In genomic region chr1:29709711-29710169, GRCh38 we compare ENCODE assay signal across 10 cellular contexts.
DNase-seq lines count a peak whose midpoint lies in the region; ATAC-seq and TF ChIP-seq lines count a peak whose summit lies in the region.
"Had no signal": no experiment of that assay in that cellular context is flagged by ENCODE, and none has a peak within 500 bp of the region (broad histone marks: within the 10 kb centered on the region; RNA-seq: fewer than 3 reads in every experiment).

No MANE protein-coding gene starts in this region.

- no peaks in the 10 kb centered on the region for H3K27me3 ChIP-seq in PC-9 (ENCODE audit: insufficient read depth, low read depth)
- peaks cover 0 to 26% (median 0%) of the 10 kb centered on the region in 4 donors for H3K27me3 ChIP-seq in esophagus squamous epithelium

- H2AFZ ChIP-seq in PC-9: no peak overlapping the region

- peaks cover 21% of the 10 kb centered on the region for H3F3A ChIP-seq in PC-9 (ENCODE audit: insufficient read depth, low read depth)

- H4K20me1 ChIP-seq in PC-9 (ENCODE audit: insufficient read depth): no peaks in the 10 kb centered on the region

- peak overlapping the region; percentile 93 for H3K27ac ChIP-seq in PC-9
- peak overlapping the region in 3 of 4 donors; percentile 48 to 65 (median 50) for H3K27ac ChIP-seq in esophagus squamous epithelium

- no peaks in the 10 kb centered on the region for H3K9me2 ChIP-seq in PC-9 (ENCODE audit: insufficient read depth)

- H3K4me1 ChIP-seq in PC-9 (replicated peaks; ENCODE audit: insufficient read depth): peaks cover 32% of the 10 kb centered on the region
- H3K4me1 ChIP-seq in esophagus squamous epithelium: peaks cover 0 to 43% (median 28%) of the 10 kb centered on the region in 3 donors

- no peak for ATAC-seq in activated naive CD4-positive, alpha-beta T cell treated with anti-CD3 and anti-CD28 coated beads, Interleukin-2, amount 50 U/mL, for 72 hours
- no peak for ATAC-seq in GM19467 (IDR thresholded peaks at IDR 0.05; ENCODE audit: unreplicated experiment)
- ATAC-seq: HepG2 had no signal

- CTCF ChIA-PET in PC-9 (lab: Charles Lee): no interaction called here

- no peak for DNase-seq in activated naive CD4-positive, alpha-beta T cell treated with anti-CD3 and anti-CD28 coated beads, Interleukin-2, amount 50 U/mL, for 72 hours (ENCODE audit: low spot score in 2 of 2)
- no peak for DNase-seq in activated naive CD4-positive, alpha-beta T cell (lab: John Stamatoyannopoulos, UW)
- DNase-seq in PC-9 (peak; percentile 21 to 65), esophagus squamous epithelium (lab: John Stamatoyannopoulos, UW) (no peak), ecto neural progenitor cell (ENCODE audit: low spot score) (no peak), cerebellar cortex (ENCODE audit: low spot score) (no peak), glomerular visceral epithelial cell (ENCODE audit: extremely low spot score) (no peak)
- DNase-seq: cortex of kidney had no signal

- BruUV-seq in PC-9 (replicated peaks; lab: Mats Ljungman, UMichigan): no TSS peak

- H3K36me3 ChIP-seq in PC-9 (ENCODE audit: low read depth): no peaks in the 10 kb centered on the region
- H3K36me3 ChIP-seq in esophagus squamous epithelium: no peaks in the 10 kb centered on the region

- no peaks in the 10 kb centered on the region for H3K79me2 ChIP-seq in PC-9 (ENCODE audit: low read depth)

- WGBS in esophagus squamous epithelium, 2 donors: 11 to 20% methylated on average over 8 of the region's 8 CpGs

- H3K4me2 ChIP-seq in PC-9: peak overlapping the region; percentile 71

- peaks cover 0 to 9% of the 10 kb centered on the region in 2 donors for H3K9me3 Mint-ChIP-seq in activated naive CD4-positive, alpha-beta T cell treated with anti-CD3 and anti-CD28 coated beads, Interleukin-2, amount 50 U/mL, for 72 hours

- intact Hi-C loops in PC-9 (cut with micrococcal nuclease; ENCODE audit: unreplicated experiment) (loop anchor here (5.0 to 10.0 kb wide), 3 partner anchors 197 to 472 kb away; partner anchors contain the start of gene PTPRU), esophagus squamous epithelium (cut with DNase I) (no loop called here)

- POLR2A ChIA-PET in PC-9 (lab: Charles Lee; ENCODE audit: unreplicated experiment): interaction anchor here (0.6 kb wide), 3 partner anchors 10 to 243 kb away, joined by 3 to 6 read pairs (median 5); no protein-coding TSS in a partner anchor

- TF ChIP-seq CTCF in PC-9 (conservative IDR thresholded peaks at IDR 0.05): no peak
- TF ChIP-seq CTCF in esophagus squamous epithelium (IDR thresholded peaks at IDR 0.05): peak in 1 of 6 experiments; percentile 6

- H3K4me3 ChIP-seq in PC-9: no peak overlapping the region
- H3K4me3 ChIP-seq in esophagus squamous epithelium: no peak overlapping the region

- peaks cover 0 to 19% of the 10 kb centered on the region in 2 donors for H3K36me3 Mint-ChIP-seq in activated naive CD4-positive, alpha-beta T cell treated with anti-CD3 and anti-CD28 coated beads, Interleukin-2, amount 50 U/mL, for 72 hours

- H3K27ac Mint-ChIP-seq in activated naive CD4-positive, alpha-beta T cell treated with anti-CD3 and anti-CD28 coated beads, Interleukin-2, amount 50 U/mL, for 72 hours: peak overlapping the region; percentile 62 to 95

- no peak for TF ChIP-seq POLR2A in esophagus squamous epithelium (IDR thresholded peaks at IDR 0.05)

- no peaks in the 10 kb centered on the region for H3K9me3 ChIP-seq in PC-9 (ENCODE audit: insufficient read depth, low read depth)
- H3K9me3 ChIP-seq in esophagus squamous epithelium: no peaks in the 10 kb centered on the region

Comparison
In these comparisons a context has a peak if more than half of its experiments do, and no peak if none do; other contexts are left out.
1. DNase-seq: peak in PC-9 (2 of 2); none in activated naive CD4-positive, alpha-beta T cell treated with anti-CD3 and anti-CD28 coated beads, Interleukin-2, amount 50 U/mL, for 72 hours (0 of 2), activated naive CD4-positive, alpha-beta T cell (0 of 4), esophagus squamous epithelium (single experiment), ecto neural progenitor cell (single experiment), cerebellar cortex (single experiment) and glomerular visceral epithelial cell (single experiment).